Comparison of ENCODE assay signal across 19 cellular contexts in genomic region chr18:8967573-8967972, GRCh38.
DNase-seq lines count a peak whose midpoint lies in the region; ATAC-seq and TF ChIP-seq lines count a peak whose summit lies in the region.
"Had no signal": no experiment of that assay in that cellular context is flagged by ENCODE, and none has a peak within 500 bp of the region (broad histone marks: within the 10 kb centered on the region; RNA-seq: fewer than 3 reads in every experiment).

No MANE protein-coding gene starts in this region.

- peak overlapping the region; percentile 1; the same call in 1 of the 2 replicates for H3K9ac ChIP-seq in MM.1S (ENCODE audit: low read length)
- H3K9ac ChIP-seq: KMS-11 had no signal

- no peak overlapping the region for H3K4me3 ChIP-seq in MM.1S (ENCODE audit: low read length)
- H3K4me3 ChIP-seq: GM23338 had no signal

- peaks cover 15% of the 10 kb centered on the region for H3K4me1 Mint-ChIP-seq in stimulated activated memory B cell treated with anti-CD40 and anti-IgM and Interleukin-4, amounts not matched to agents 10 μg/mL and 1 μg/mL and 100 μg/mL, for 72 hours
- H3K4me1 Mint-ChIP-seq in chondrocyte (ENCODE audit: low read depth), result no peaks in the 10 kb centered on the region
- no peaks in the 10 kb centered on the region for H3K4me1 Mint-ChIP-seq in activated CD4-positive, alpha-beta T cell treated with anti-CD3 and anti-CD28 coated beads, Interleukin-2, amount 10 ng/mL, durations not matched to agents 24 days and 14 days
- H3K4me1 Mint-ChIP-seq: T-cell had no signal

- no peaks in the 10 kb centered on the region for H3K36me3 ChIP-seq in MM.1S (replicated peaks; ENCODE audit: insufficient read depth, low read length)

- peak overlapping the region; percentile 29; the same call in 1 of the 2 replicates for H3K4me2 ChIP-seq in MM.1S (ENCODE audit: low read depth, low read length)
- H3K4me2 ChIP-seq: GM23338, KMS-11 had no signal

- TF ChIP-seq CTCF in MM.1S (IDR thresholded peaks at IDR 0.05; ENCODE audit: low read length), result no peak
- TF ChIP-seq CTCF in chondrocyte (IDR thresholded peaks at IDR 0.05), result no peak

- no peaks in the 10 kb centered on the region for H3K9me3 Mint-ChIP-seq in stimulated activated memory B cell treated with anti-CD40 and anti-IgM and Interleukin-4, amounts not matched to agents 10 μg/mL and 1 μg/mL and 100 μg/mL, for 72 hours
- no peaks in the 10 kb centered on the region for H3K9me3 Mint-ChIP-seq in chondrocyte (ENCODE audit: low read depth)
- H3K9me3 Mint-ChIP-seq in activated CD4-positive, alpha-beta T cell treated with anti-CD3 and anti-CD28 coated beads, Interleukin-2, amount 10 ng/mL, durations not matched to agents 24 days and 14 days, result no peaks in the 10 kb centered on the region
- H3K9me3 Mint-ChIP-seq: GM23338, T-cell had no signal

- H3K9me2 ChIP-seq in MM.1S (replicated peaks; ENCODE audit: insufficient read depth, low read length), result no peaks in the 10 kb centered on the region

- H4K20me1 ChIP-seq in MM.1S (ENCODE audit: insufficient read depth, low read length), result no peaks in the 10 kb centered on the region

- peak; percentile 72 for ATAC-seq in GM18499 (IDR thresholded peaks at IDR 0.05; ENCODE audit: insufficient read depth, unreplicated experiment)
- ATAC-seq in HG02623 (IDR thresholded peaks at IDR 0.05; ENCODE audit: unreplicated experiment), result peak; percentile 48
- ATAC-seq in stimulated activated memory B cell treated with anti-CD40 and anti-IgM and Interleukin-4, amounts not matched to agents 10 μg/mL and 1 μg/mL and 100 μg/mL, for 72 hours, result no peak
- no peak for ATAC-seq in GM18519 (IDR thresholded peaks at IDR 0.05; ENCODE audit: low FRiP score, unreplicated experiment)
- ATAC-seq: GM23338, SK-N-SH treated with all-trans-retinoic acid at 6 μM for 48 hours, T-cell had no signal

- no peaks in the 10 kb centered on the region for H3K36me3 Mint-ChIP-seq in stimulated activated memory B cell treated with anti-CD40 and anti-IgM and Interleukin-4, amounts not matched to agents 10 μg/mL and 1 μg/mL and 100 μg/mL, for 72 hours
- H3K36me3 Mint-ChIP-seq in chondrocyte (ENCODE audit: low read depth), result no peaks in the 10 kb centered on the region
- H3K36me3 Mint-ChIP-seq in activated CD4-positive, alpha-beta T cell treated with anti-CD3 and anti-CD28 coated beads, Interleukin-2, amount 10 ng/mL, durations not matched to agents 24 days and 14 days (ENCODE audit: low read depth), result no peaks in the 10 kb centered on the region
- H3K36me3 Mint-ChIP-seq: T-cell had no signal

- H3K9me3 ChIP-seq in MM.1S (replicated peaks; ENCODE audit: insufficient read depth, low read length), result no peaks in the 10 kb centered on the region

- intact Hi-C loops in activated CD4-positive, alpha-beta T cell treated with anti-CD3 and anti-CD28 coated beads, Interleukin-2, amount 10 ng/mL, durations not matched to agents 24 days and 14 days (cut with micrococcal nuclease), result no loop called here

- H3K27me3 Mint-ChIP-seq in stimulated activated memory B cell treated with anti-CD40 and anti-IgM and Interleukin-4, amounts not matched to agents 10 μg/mL and 1 μg/mL and 100 μg/mL, for 72 hours, result no peaks in the 10 kb centered on the region
- no peaks in the 10 kb centered on the region for H3K27me3 Mint-ChIP-seq in chondrocyte (ENCODE audit: low read depth)
- H3K27me3 Mint-ChIP-seq in activated CD4-positive, alpha-beta T cell treated with anti-CD3 and anti-CD28 coated beads, Interleukin-2, amount 10 ng/mL, durations not matched to agents 24 days and 14 days, result peaks cover 3% of the 10 kb centered on the region

- DNase-seq in MM.1S, result peak; percentile 52
- DNase-seq in chondrocyte (ENCODE audit: low spot score), result no peak
- no peak for DNase-seq in activated CD4-positive, alpha-beta T cell treated with anti-CD3 and anti-CD28 coated beads, Interleukin-2, amount 10 ng/mL, durations not matched to agents 24 days and 14 days
- DNase-seq: NCI-H1048, NCI-H1436 treated with DMSO at 0.1 percent for 48 hours, NCI-H2029 treated with DMSO at 0.1 percent for 48 hours, NCI-H2171 treated with DMSO at 0.1 percent for 48 hours, NCI-H446, NCI-H69, SHP77 treated with DMSO at 0.1 percent for 48 hours, T-cell had no signal

- H3K27ac Mint-ChIP-seq in stimulated activated memory B cell treated with anti-CD40 and anti-IgM and Interleukin-4, amounts not matched to agents 10 μg/mL and 1 μg/mL and 100 μg/mL, for 72 hours, result peak overlapping the region; percentile 39
- H3K27ac Mint-ChIP-seq in chondrocyte (ENCODE audit: unreplicated experiment), result no peak overlapping the region
- H3K27ac Mint-ChIP-seq in activated CD4-positive, alpha-beta T cell treated with anti-CD3 and anti-CD28 coated beads, Interleukin-2, amount 10 ng/mL, durations not matched to agents 24 days and 14 days, result no peak overlapping the region
- H3K27ac Mint-ChIP-seq: GM23338, T-cell had no signal

- no peaks in the 10 kb centered on the region for H3K79me2 ChIP-seq in MM.1S (ENCODE audit: low read length)

- H3K4me3 Mint-ChIP-seq in stimulated activated memory B cell treated with anti-CD40 and anti-IgM and Interleukin-4, amounts not matched to agents 10 μg/mL and 1 μg/mL and 100 μg/mL, for 72 hours, result no peak overlapping the region
- H3K4me3 Mint-ChIP-seq in chondrocyte (ENCODE audit: unreplicated experiment), result no peak overlapping the region
- no peak overlapping the region for H3K4me3 Mint-ChIP-seq in activated CD4-positive, alpha-beta T cell treated with anti-CD3 and anti-CD28 coated beads, Interleukin-2, amount 10 ng/mL, durations not matched to agents 24 days and 14 days
- H3K4me3 Mint-ChIP-seq: GM23338, T-cell had no signal

- H3K27ac ChIP-seq in MM.1S (ENCODE audit: low read length), result peak overlapping the region; percentile 38; the same call in 1 of the 2 replicates
- H3K27ac ChIP-seq: C4-2B, KMS-11 had no signal

- no peaks in the 10 kb centered on the region for H3K27me3 ChIP-seq in MM.1S (replicated peaks; ENCODE audit: insufficient read depth, low read length)

- peaks cover 5% of the 10 kb centered on the region; the same call in 1 of the 2 replicates for H3F3A ChIP-seq in MM.1S (ENCODE audit: insufficient read depth, low read length)

- H3K4me1 ChIP-seq in MM.1S (ENCODE audit: low read length), result peaks cover 42% of the 10 kb centered on the region

- peak overlapping the region; percentile 12; the same call in 1 of the 2 replicates for H2AFZ ChIP-seq in MM.1S (ENCODE audit: low read length)
- H2AFZ ChIP-seq: GM23338 had no signal

Comparison
In these comparisons a context has a peak if more than half of its experiments do, and no peak if none do; other contexts are left out.
1. ATAC-seq: peak in GM18499 (single experiment) and HG02623 (single experiment); none in stimulated activated memory B cell treated with anti-CD40 and anti-IgM and Interleukin-4, amounts not matched to agents 10 μg/mL and 1 μg/mL and 100 μg/mL, for 72 hours (single experiment) and GM18519 (single experiment).